ENCODE assay signal across 15 cellular contexts in genomic region chr14:61403411-61403810, GRCh38.
DNase-seq lines count a peak whose midpoint lies in the region; ATAC-seq and TF ChIP-seq lines count a peak whose summit lies in the region.
"Had no signal": no experiment of that assay in that cellular context is flagged by ENCODE, and none has a peak within 500 bp of the region (broad histone marks: within the 10 kb centered on the region; RNA-seq: fewer than 3 reads in every experiment).

No MANE protein-coding gene starts in this region.

- DNase-seq in GM10248 (ENCODE audit: extremely low spot score) (peak; percentile 27), T-cell (peak in 14 of 34 experiments; percentile 18 to 53 (median 35)), lung microvascular endothelial cell (ENCODE audit: low read depth in 2 of 2) (peak; percentile 44 to 50), SJCRH30 (no peak), WTC11 (ENCODE audit: low spot score) (no peak)
- DNase-seq: activated CD4-positive, alpha-beta T cell treated with anti-CD3 and anti-CD28 coated beads, Interleukin-2, amount 50 U/mL, for 4 hours; hypothalamus; NK-92 treated with Interleukin-12 subunit alpha and Interleukin-12 subunit beta, amount 100 ng/mL, for 24 hours; psoas muscle; substantia nigra had no signal

- H3K9me3 Mint-ChIP-seq in T-cell, result no peaks in the 10 kb centered on the region
- no peaks in the 10 kb centered on the region for H3K9me3 Mint-ChIP-seq in WTC11
- H3K9me3 Mint-ChIP-seq: memory B cell had no signal

- no peak for TF ChIP-seq CTCF in GM10248 (IDR thresholded peaks at IDR 0.05; ENCODE audit: control extremely low read depth, extremely low read depth, low read depth, missing control alignments)
- no peak for TF ChIP-seq CTCF in WTC11 (IDR thresholded peaks at IDR 0.05)

- H3K4me3 Mint-ChIP-seq in T-cell (peak overlapping the region; percentile 39 to 65 (median 54)), WTC11 (no peak overlapping the region)
- H3K4me3 Mint-ChIP-seq: memory B cell had no signal

- H3K4me1 Mint-ChIP-seq in T-cell, result peaks cover 48 to 91% (median 89%) of the 10 kb centered on the region in 3 donors
- H3K4me1 Mint-ChIP-seq in WTC11, result peaks cover 28% of the 10 kb centered on the region

- POLR2A ChIA-PET in GM10248 (lab: Yijun Ruan, JAX), result no interaction called here
- POLR2A ChIA-PET in T-cell (lab: Charles Lee), result interaction anchor here (0.5 to 1.8 kb wide), 16 partner anchors 13 to 343 kb away, joined by 3 to 20 read pairs (median 3); no protein-coding TSS in a partner anchor
- POLR2A ChIA-PET in WTC11 (lab: Charles Lee), result no interaction called here

- CTCF ChIA-PET in GM10248 (lab: Yijun Ruan, JAX), result interaction anchor here (1.0 to 1.5 kb wide), 4 partner anchors 15 to 105 kb away, joined by 3 to 6 read pairs (median 4); no protein-coding TSS in a partner anchor
- CTCF ChIA-PET in T-cell (lab: Charles Lee), result interaction anchor here in 1 of 2 donors (0.6 to 1.7 kb wide), 17 partner anchors 10 to 438 kb away, joined by 3 to 9 read pairs (median 4); partner anchors contain the start of gene PRKCH
- CTCF ChIA-PET in WTC11 (lab: Charles Lee), result no interaction called here

- H3K36me3 Mint-ChIP-seq in T-cell (peaks cover 21% of the 10 kb centered on the region), WTC11 (no peaks in the 10 kb centered on the region)
- H3K36me3 Mint-ChIP-seq: memory B cell had no signal

- no peak overlapping the region for H3K27ac ChIP-seq in SJCRH30
- H3K27ac ChIP-seq: ascending aorta, psoas muscle had no signal

- H3K4me1 ChIP-seq in SJCRH30, result no peaks in the 10 kb centered on the region; the same call in 1 of the 2 replicates
- H3K4me1 ChIP-seq: ascending aorta had no signal

- ATAC-seq in GM21360 (IDR thresholded peaks at IDR 0.05; ENCODE audit: unreplicated experiment), result peak; percentile 76
- ATAC-seq in T-cell (replicated peaks in 1 of 4), result peak; percentile 80 to 90 (median 88)
- ATAC-seq in GM19328 (IDR thresholded peaks at IDR 0.05; ENCODE audit: unreplicated experiment), result no peak
- ATAC-seq in GM21423 (IDR thresholded peaks at IDR 0.05; ENCODE audit: unreplicated experiment), result no peak
- no peak for ATAC-seq in WTC11
- ATAC-seq: psoas muscle had no signal

- H3K27me3 Mint-ChIP-seq in T-cell (no peaks in the 10 kb centered on the region), WTC11 (ENCODE audit: low read depth) (no peaks in the 10 kb centered on the region)

- no peak overlapping the region for H3K4me3 ChIP-seq in SJCRH30
- H3K4me3 ChIP-seq: ascending aorta, psoas muscle had no signal

- no peaks in the 10 kb centered on the region for H3K9me3 ChIP-seq in SJCRH30 (replicated peaks)
- H3K9me3 ChIP-seq: ascending aorta, psoas muscle had no signal

- H3K27ac Mint-ChIP-seq in T-cell (peak overlapping the region; percentile 94 to 97), WTC11 (no peak overlapping the region)
- H3K27ac Mint-ChIP-seq: memory B cell had no signal

- H3K36me3 ChIP-seq in SJCRH30, result no peaks in the 10 kb centered on the region
- H3K36me3 ChIP-seq: ascending aorta had no signal

- H3K27me3 ChIP-seq in SJCRH30, result no peaks in the 10 kb centered on the region
- H3K27me3 ChIP-seq: ascending aorta had no signal

TF ChIP-seq in WTC11, 78 proteins besides CTCF, POLR2A, EP300 and RAD21:
- TF ChIP-seq MAX (CRISPR knock-in tag; IDR thresholded peaks at IDR 0.05), result no peak
- TF ChIP-seq USF2 (CRISPR knock-in tag; IDR thresholded peaks at IDR 0.05), result no peak
- no peak for TF ChIP-seq FOXP4 (CRISPR knock-in tag; IDR thresholded peaks at IDR 0.05)
- no peak for TF ChIP-seq FOXK1 (CRISPR knock-in tag; IDR thresholded peaks at IDR 0.05)
- TF ChIP-seq ZNF138 (CRISPR knock-in tag; conservative IDR thresholded peaks at IDR 0.05), result no peak

Comparison
In these comparisons a context has a peak if more than half of its experiments do, and no peak if none do; other contexts are left out.
1. DNase-seq: peak in GM10248 (single experiment) and lung microvascular endothelial cell (2 of 2); none in SJCRH30 (0 of 2) and WTC11 (single experiment).
2. ATAC-seq: peak in GM21360 (single experiment) and T-cell (4 of 4); none in GM19328 (single experiment), GM21423 (single experiment) and WTC11 (single experiment).
3. POLR2A ChIA-PET loops: an anchor here in T-cell (0.5 to 1.8 kb wide); none called in GM10248 and WTC11.